Comparison of ENCODE assay signal across 3 cellular contexts in the genomic region with DNA sequence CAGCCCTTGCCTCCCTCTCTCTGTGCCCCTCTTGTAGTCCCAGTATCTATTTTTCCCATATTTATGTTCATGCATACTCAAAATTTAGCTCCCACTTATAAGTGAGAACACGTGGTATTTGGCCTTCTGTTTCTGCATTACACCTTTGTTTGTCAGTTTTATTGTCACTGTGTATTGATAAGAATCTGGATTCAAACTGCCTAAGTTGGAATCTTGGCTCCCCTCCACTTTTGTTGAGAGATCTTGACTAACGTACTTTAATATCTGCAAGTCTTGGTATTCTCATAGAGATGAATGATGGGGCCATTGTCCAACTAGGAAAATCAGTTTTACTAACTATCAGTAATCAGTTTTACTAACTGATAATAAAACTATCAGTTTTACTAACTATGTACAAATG.
"Had no signal": no experiment of that assay in that cellular context is flagged by ENCODE, and none has a peak within 500 bp of the region (broad histone marks: within the 10 kb centered on the region; RNA-seq: fewer than 3 reads in every experiment).

No MANE protein-coding gene starts in this region.

- ATAC-seq: GM12878 had no signal

- DNase-seq: GDM1, GF-D8 had no signal

- H3K4me3 ChIP-seq: GM12878 had no signal
